1 cellular context compared by ENCODE assay signal in the genomic region with DNA sequence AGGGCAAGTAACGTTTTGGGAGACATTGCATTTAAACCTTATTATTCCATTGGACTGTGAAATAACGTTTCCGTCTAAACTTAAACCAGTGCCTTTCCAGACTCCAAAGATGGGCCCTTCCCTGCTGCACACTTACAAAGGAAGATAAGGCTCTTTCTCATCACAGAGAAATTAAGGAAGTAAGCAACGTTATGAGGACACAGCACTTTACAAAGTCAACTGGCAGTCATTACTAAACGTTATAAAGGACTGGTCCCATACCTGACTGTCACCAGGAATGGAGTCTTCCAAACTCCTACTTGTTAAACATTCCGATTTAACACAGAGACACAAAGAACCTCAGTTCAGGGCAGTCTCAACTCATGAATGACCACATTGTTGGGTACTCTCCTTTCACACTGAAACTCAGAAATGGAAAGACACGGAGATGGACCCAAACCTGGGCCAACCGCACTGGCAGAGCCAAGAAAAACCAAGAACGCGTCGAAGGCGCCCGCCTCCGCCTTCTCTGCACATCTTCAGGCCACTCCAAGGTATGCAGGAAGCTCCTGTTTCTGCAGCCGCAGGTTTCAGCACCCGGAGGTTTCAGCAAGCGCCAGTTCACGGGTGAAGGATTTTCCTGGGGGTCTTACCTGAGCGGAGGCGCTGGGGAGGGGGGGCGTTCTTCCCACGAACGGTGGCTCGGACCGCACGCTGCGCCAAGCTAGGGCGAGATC.
TF ChIP-seq lines count a peak whose summit lies in the region.

No MANE protein-coding gene starts in this region.

TF ChIP-seq in HepG2, 621 proteins besides CTCF, POLR2A, EP300 and RAD21 (continued from another document):
- TF ChIP-seq, protein P1, sequence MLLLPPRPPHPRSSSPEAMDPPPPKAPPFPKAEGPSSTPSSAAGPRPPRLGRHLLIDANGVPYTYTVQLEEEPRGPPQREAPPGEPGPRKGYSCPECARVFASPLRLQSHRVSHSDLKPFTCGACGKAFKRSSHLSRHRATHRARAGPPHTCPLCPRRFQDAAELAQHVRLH (CRISPR knock-in tag; IDR thresholded peaks at IDR 0.05; ENCODE audit: borderline replicate concordance, low read depth) = peak; percentile 18; the same call in 1 of the 2 replicates
- TF ChIP-seq FOSL1 (CRISPR knock-in tag; IDR thresholded peaks at IDR 0.05; ENCODE audit: borderline replicate concordance) = no peak
- TF ChIP-seq GFI1 (CRISPR knock-in tag; IDR thresholded peaks at IDR 0.05; ENCODE audit: borderline replicate concordance) = peak; percentile 60; the same call in 1 of the 2 replicates
- TF ChIP-seq ZNF749 (CRISPR knock-in tag; IDR thresholded peaks at IDR 0.05; ENCODE audit: borderline replicate concordance) = peak; percentile 36; the same call in 1 of the 2 replicates
- no peak for TF ChIP-seq FOXK1 (CRISPR knock-in tag; IDR thresholded peaks at IDR 0.05; ENCODE audit: borderline replicate concordance, low read depth)
- TF ChIP-seq ZSCAN29 (CRISPR knock-in tag; conservative IDR thresholded peaks at IDR 0.05) = 0 out of 2 replicates have a peak, but pooled peaks have one; percentile 15
- TF ChIP-seq, protein P2, sequence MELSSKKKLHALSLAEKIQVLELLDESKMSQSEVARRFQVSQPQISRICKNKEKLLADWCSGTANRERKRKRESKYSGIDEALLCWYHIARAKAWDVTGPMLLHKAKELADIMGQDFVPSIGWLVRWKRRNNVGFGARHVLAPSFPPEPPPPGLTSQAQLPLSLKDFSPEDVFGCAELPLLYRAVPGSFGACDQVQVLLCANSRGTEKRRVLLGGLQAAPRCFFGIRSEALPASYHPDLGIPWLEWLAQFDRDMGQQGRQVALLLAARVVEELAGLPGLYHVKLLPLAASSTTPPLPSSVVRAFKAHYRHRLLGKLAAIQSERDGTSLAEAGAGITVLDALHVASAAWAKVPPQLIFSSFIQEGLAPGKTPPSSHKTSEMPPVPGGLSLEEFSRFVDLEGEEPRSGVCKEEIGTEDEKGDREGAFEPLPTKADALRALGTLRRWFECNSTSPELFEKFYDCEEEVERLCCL (CRISPR knock-in tag; IDR thresholded peaks at IDR 0.05; ENCODE audit: borderline replicate concordance) = peak; percentile 70; the same call in 1 of the 2 replicates
- TF ChIP-seq MAFF (IDR thresholded peaks at IDR 0.05; ENCODE audit: low read depth, low read length) = no peak
- TF ChIP-seq ZBTB42 (CRISPR knock-in tag; IDR thresholded peaks at IDR 0.05) = 0 out of 2 replicates have a peak, but pooled peaks have one; percentile 17
- TF ChIP-seq ZNF12 (CRISPR knock-in tag; IDR thresholded peaks at IDR 0.05) = no peak
- TF ChIP-seq ZNF292 (CRISPR knock-in tag; IDR thresholded peaks at IDR 0.05; ENCODE audit: borderline replicate concordance, low read depth) = peak; percentile 79; the same call in 1 of the 2 replicates
- peak; percentile 14 for TF ChIP-seq HDAC2 (CRISPR knock-in tag; IDR thresholded peaks at IDR 0.05)
- TF ChIP-seq, protein P3, sequence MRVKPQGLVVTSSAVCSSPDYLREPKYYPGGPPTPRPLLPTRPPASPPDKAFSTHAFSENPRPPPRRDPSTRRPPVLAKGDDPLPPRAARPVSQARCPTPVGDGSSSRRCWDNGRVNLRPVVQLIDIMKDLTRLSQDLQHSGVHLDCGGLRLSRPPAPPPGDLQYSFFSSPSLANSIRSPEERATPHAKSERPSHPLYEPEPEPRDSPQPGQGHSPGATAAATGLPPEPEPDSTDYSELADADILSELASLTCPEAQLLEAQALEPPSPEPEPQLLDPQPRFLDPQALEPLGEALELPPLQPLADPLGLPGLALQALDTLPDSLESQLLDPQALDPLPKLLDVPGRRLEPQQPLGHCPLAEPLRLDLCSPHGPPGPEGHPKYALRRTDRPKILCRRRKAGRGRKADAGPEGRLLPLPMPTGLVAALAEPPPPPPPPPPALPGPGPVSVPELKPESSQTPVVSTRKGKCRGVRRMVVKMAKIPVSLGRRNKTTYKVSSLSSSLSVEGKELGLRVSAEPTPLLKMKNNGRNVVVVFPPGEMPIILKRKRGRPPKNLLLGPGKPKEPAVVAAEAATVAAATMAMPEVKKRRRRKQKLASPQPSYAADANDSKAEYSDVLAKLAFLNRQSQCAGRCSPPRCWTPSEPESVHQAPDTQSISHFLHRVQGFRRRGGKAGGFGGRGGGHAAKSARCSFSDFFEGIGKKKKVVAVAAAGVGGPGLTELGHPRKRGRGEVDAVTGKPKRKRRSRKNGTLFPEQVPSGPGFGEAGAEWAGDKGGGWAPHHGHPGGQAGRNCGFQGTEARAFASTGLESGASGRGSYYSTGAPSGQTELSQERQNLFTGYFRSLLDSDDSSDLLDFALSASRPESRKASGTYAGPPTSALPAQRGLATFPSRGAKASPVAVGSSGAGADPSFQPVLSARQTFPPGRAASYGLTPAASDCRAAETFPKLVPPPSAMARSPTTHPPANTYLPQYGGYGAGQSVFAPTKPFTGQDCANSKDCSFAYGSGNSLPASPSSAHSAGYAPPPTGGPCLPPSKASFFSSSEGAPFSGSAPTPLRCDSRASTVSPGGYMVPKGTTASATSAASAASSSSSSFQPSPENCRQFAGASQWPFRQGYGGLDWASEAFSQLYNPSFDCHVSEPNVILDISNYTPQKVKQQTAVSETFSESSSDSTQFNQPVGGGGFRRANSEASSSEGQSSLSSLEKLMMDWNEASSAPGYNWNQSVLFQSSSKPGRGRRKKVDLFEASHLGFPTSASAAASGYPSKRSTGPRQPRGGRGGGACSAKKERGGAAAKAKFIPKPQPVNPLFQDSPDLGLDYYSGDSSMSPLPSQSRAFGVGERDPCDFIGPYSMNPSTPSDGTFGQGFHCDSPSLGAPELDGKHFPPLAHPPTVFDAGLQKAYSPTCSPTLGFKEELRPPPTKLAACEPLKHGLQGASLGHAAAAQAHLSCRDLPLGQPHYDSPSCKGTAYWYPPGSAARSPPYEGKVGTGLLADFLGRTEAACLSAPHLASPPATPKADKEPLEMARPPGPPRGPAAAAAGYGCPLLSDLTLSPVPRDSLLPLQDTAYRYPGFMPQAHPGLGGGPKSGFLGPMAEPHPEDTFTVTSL (CRISPR knock-in tag; IDR thresholded peaks at IDR 0.05; ENCODE audit: borderline replicate concordance) = no peak
- TF ChIP-seq, protein P4, sequence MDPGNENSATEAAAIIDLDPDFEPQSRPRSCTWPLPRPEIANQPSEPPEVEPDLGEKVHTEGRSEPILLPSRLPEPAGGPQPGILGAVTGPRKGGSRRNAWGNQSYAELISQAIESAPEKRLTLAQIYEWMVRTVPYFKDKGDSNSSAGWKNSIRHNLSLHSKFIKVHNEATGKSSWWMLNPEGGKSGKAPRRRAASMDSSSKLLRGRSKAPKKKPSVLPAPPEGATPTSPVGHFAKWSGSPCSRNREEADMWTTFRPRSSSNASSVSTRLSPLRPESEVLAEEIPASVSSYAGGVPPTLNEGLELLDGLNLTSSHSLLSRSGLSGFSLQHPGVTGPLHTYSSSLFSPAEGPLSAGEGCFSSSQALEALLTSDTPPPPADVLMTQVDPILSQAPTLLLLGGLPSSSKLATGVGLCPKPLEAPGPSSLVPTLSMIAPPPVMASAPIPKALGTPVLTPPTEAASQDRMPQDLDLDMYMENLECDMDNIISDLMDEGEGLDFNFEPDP (CRISPR knock-in tag; conservative IDR thresholded peaks at IDR 0.05) = 0 out of 2 replicates have a peak, but pooled peaks have one; percentile 58
- TF ChIP-seq, protein P5, sequence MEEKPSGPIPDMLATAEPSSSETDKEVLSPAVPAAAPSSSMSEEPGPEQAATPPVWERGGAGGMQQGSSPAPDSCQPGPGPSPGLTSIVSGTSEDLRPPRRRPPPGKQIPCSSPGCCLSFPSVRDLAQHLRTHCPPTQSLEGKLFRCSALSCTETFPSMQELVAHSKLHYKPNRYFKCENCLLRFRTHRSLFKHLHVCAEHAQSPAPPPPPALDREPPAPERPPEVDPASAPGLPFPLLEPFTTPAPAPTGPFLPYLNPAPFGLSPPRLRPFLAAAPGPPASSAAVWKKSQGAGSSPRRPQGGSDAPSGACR (CRISPR knock-in tag; IDR thresholded peaks at IDR 0.05) = 0 out of 2 replicates have a peak, but pooled peaks have one; percentile 1
- no peak for TF ChIP-seq ELF3 (CRISPR knock-in tag; IDR thresholded peaks at IDR 0.05)
- TF ChIP-seq, protein P6, sequence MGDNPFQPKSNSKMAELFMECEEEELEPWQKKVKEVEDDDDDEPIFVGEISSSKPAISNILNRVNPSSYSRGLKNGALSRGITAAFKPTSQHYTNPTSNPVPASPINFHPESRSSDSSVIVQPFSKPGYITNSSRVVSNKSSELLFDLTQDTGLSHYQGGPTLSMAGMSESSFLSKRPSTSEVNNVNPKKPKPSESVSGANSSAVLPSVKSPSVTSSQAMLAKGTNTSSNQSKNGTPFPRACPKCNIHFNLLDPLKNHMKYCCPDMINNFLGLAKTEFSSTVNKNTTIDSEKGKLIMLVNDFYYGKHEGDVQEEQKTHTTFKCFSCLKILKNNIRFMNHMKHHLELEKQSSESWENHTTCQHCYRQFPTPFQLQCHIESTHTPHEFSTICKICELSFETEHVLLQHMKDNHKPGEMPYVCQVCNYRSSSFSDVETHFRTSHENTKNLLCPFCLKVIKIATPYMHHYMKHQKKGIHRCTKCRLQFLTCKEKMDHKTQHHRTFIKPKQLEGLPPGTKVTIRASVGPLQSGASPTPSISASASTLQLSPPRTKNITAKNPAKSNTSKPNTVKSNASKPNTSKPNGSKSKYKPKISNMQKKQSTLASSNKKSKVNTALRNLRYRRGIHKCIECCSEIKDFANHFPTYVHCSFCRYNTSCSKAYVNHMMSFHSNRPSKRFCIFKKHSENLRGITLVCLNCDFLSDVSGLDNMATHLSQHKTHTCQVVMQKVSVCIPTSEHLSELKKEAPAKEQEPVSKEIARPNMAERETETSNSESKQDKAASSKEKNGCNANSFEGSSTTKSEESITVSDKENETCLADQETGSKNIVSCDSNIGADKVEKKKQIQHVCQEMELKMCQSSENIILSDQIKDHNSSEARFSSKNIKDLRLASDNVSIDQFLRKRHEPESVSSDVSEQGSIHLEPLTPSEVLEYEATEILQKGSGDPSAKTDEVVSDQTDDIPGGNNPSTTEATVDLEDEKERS (CRISPR knock-in tag; IDR thresholded peaks at IDR 0.05) = peak; percentile 77; the same call in 1 of the 2 replicates
- peak; percentile 81; the same call in 1 of the 2 replicates for TF ChIP-seq ZNF510 (CRISPR knock-in tag; IDR thresholded peaks at IDR 0.05; ENCODE audit: low read depth)
- TF ChIP-seq ZBTB20 (CRISPR knock-in tag; IDR thresholded peaks at IDR 0.05; ENCODE audit: borderline replicate concordance, low read depth) = no peak
- TF ChIP-seq KDM3A (CRISPR knock-in tag; IDR thresholded peaks at IDR 0.05; ENCODE audit: low read depth) = peak; percentile 3; the same call in 1 of the 2 replicates
